ENCODE assay signal across 23 cellular contexts in the genomic region with DNA sequence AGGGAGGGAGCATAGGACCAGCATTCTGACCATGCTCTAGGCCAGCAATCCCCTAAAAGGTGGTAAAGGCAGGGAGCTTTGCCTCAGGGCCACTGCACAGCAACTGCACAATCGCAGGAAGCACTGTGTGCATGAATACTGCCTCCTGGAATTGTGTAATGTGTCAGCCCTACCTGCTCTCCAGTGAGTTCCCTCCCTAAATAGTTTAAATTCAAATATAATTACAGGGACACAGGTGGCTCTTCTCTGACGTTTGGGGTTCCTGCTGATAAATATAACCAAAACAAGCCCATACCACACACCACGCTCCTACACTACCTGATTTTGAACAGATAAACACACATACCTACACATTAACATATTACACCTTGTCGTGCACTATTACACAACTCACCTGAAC. TPM values are rescaled to one million over a fixed set of nuclear protein-coding genes. Genes with fewer than 3 reads are reported as not detected.
DNase-seq lines count a peak whose midpoint lies in the region; ATAC-seq, FAIRE-seq and TF ChIP-seq lines count a peak whose summit lies in the region.
"Had no signal": no experiment of that assay in that cellular context is flagged by ENCODE, and none has a peak within 500 bp of the region (broad histone marks: within the 10 kb centered on the region; RNA-seq: fewer than 3 reads in every experiment).

No MANE protein-coding gene starts in this region.

- no peak overlapping the region for H3K4ac ChIP-seq in trophoblast cell (ENCODE audit: low read depth, low read length)

- H3K4me3 ChIP-seq in HepG2 (replicated peaks in 1 of 3; ENCODE audit: insufficient read depth in 1 of 3, low read depth in 2 of 3, low read length in 3 of 3) (no peak overlapping the region), right lobe of liver (no peak overlapping the region), trophoblast cell (ENCODE audit: low read depth, low read length) (no peak overlapping the region)
- H3K4me3 ChIP-seq: BLaER1, GM23338 had no signal

- H3K27me3 ChIP-seq in HepG2 (ENCODE audit: control insufficient read depth in 1 of 2, insufficient read depth in 2 of 2, low read length in 2 of 2), result no peaks in the 10 kb centered on the region
- H3K27me3 ChIP-seq in right lobe of liver, result no peaks in the 10 kb centered on the region
- no peaks in the 10 kb centered on the region for H3K27me3 ChIP-seq in trophoblast cell (ENCODE audit: insufficient read depth, low read length)
- H3K27me3 ChIP-seq: BLaER1 had no signal

- no TSS peak for BruUV-seq in HepG2 (replicated peaks; lab: Mats Ljungman, UMichigan)

- no peaks in the 10 kb centered on the region; the same call in 1 of the 2 replicates for H4K20me1 ChIP-seq in HepG2 (ENCODE audit: insufficient read depth, low read length)

- no peak overlapping the region for H4K8ac ChIP-seq in trophoblast cell (ENCODE audit: low read depth, low read length)

- H3K4me2 ChIP-seq in HepG2 (ENCODE audit: low read depth, low read length) (no peak overlapping the region), trophoblast cell (ENCODE audit: low read length) (no peak overlapping the region)
- H3K4me2 ChIP-seq: BLaER1, GM23338 had no signal

- H4K91ac ChIP-seq in trophoblast cell (ENCODE audit: low read depth, low read length), result no peak overlapping the region

- POLR2A ChIA-PET in HepG2 (lab: Yijun Ruan, JAX), result no interaction called here

- no peaks in the 10 kb centered on the region for H3K79me1 ChIP-seq in trophoblast cell (ENCODE audit: low read length)

- H3K4me1 ChIP-seq in HepG2 (ENCODE audit: insufficient read depth, low read length), result no peaks in the 10 kb centered on the region
- H3K4me1 ChIP-seq in right lobe of liver, result no peaks in the 10 kb centered on the region
- H3K4me1 ChIP-seq in trophoblast cell (ENCODE audit: control insufficient read depth in 1 of 2, insufficient read depth in 2 of 2, low read length in 2 of 2), result no peaks in the 10 kb centered on the region

- in situ Hi-C loops in HepG2 (cut with HindIII; ENCODE audit: extremely low pct_ligation_motif_present, low pct_unique_long_range_greater_than_20kb), result no loop called here

- intact Hi-C loops in HepG2 (cut with micrococcal nuclease; ENCODE audit: unreplicated experiment), result no loop called here
- intact Hi-C loops in right lobe of liver (cut with DNase I), result no loop called here

- H3K14ac ChIP-seq in trophoblast cell (ENCODE audit: low read length), result no peak overlapping the region

- no peak overlapping the region for H3K18ac ChIP-seq in trophoblast cell (ENCODE audit: low read length)

- no peak for TF ChIP-seq CTCF in HepG2 (CRISPR knock-in tag; IDR thresholded peaks at IDR 0.05)
- no peak for TF ChIP-seq CTCF in right lobe of liver (IDR thresholded peaks at IDR 0.05)

- FAIRE-seq in HepG2 (lab: Jason Lieb, UNC), result no peak
- FAIRE-seq: GM12892, GM18507, H54 had no signal

- H3K9me3 ChIP-seq in HepG2 (ENCODE audit: low read length), result no peaks in the 10 kb centered on the region
- no peaks in the 10 kb centered on the region for H3K9me3 ChIP-seq in right lobe of liver
- H3K9me3 ChIP-seq in trophoblast cell (ENCODE audit: insufficient read depth, low read depth, low read length), result peaks cover 3% of the 10 kb centered on the region
- H3K9me3 ChIP-seq: BLaER1 had no signal

- CTCF ChIA-PET in HepG2 (lab: Yijun Ruan, JAX; ENCODE audit: low intra/inter-chr PET ratio, low total read pairs), result no interaction called here

- H4K12ac ChIP-seq in trophoblast cell (ENCODE audit: low read depth, low read length), result no peak overlapping the region

- H2AK5ac ChIP-seq in trophoblast cell (ENCODE audit: low read length), result no peak overlapping the region

- H3K23ac ChIP-seq in trophoblast cell (ENCODE audit: low read length), result no peak overlapping the region

- no peak for TF ChIP-seq RAD21 in HepG2 (CRISPR knock-in tag; IDR thresholded peaks at IDR 0.05)

- DNase-seq in HepG2 (ENCODE audit: low spot score) (no peak), right lobe of liver (no peak), epithelial cell of prostate (ENCODE audit: low read depth, low spot score) (no peak), trophoblast cell (peak; percentile 94), medulla oblongata (ENCODE audit: extremely low spot score) (no peak), NCI-H2081 (lab: John Stamatoyannopoulos, UW) (no peak)
- DNase-seq in activated CD8-positive, alpha-beta memory T cell treated with anti-CD3 and anti-CD28 coated beads for 24 hours, result no peak
- DNase-seq: 8988T; CD4-positive, alpha-beta memory T cell; DMS153; DMS79; GDM1; HCEC 1CT had no signal

- H3K27ac ChIP-seq in HepG2 (ENCODE audit: extremely low read length, insufficient read depth, low read length), result no peak overlapping the region
- H3K27ac ChIP-seq in right lobe of liver, result no peak overlapping the region
- peak overlapping the region; percentile 43 for H3K27ac ChIP-seq in epithelial cell of prostate
- H3K27ac ChIP-seq in trophoblast cell (ENCODE audit: low read depth, low read length), result no peak overlapping the region
- H3K27ac ChIP-seq: BLaER1 had no signal

- no peak for TF ChIP-seq EP300 in HepG2 (IDR thresholded peaks at IDR 0.05; ENCODE audit: low read depth in 2 of 2, low read length in 2 of 2)
- no peak for TF ChIP-seq EP300 in HepG2 (CRISPR knock-in tag; IDR thresholded peaks at IDR 0.05; ENCODE audit: borderline replicate concordance)

- peaks cover 34 to 74% of the 10 kb centered on the region in 2 experiments for H3K36me3 ChIP-seq in HepG2 (replicated peaks in 1 of 2; ENCODE audit: control insufficient read depth in 1 of 2, insufficient read depth in 2 of 2, low read length in 2 of 2)
- peaks cover 7 to 77% (median 43%) of the 10 kb centered on the region in 4 donors for H3K36me3 ChIP-seq in right lobe of liver
- H3K36me3 ChIP-seq in trophoblast cell (ENCODE audit: control insufficient read depth in 1 of 2, insufficient read depth in 2 of 2, low read length in 2 of 2), result peaks cover 17 to 50% of the 10 kb centered on the region in 2 experiments

- ATAC-seq in HepG2 (no peak), right lobe of liver (no peak), HG03520 (IDR thresholded peaks at IDR 0.05; ENCODE audit: unreplicated experiment) (no peak)
- ATAC-seq: GM23338 had no signal

- H2BK12ac ChIP-seq in trophoblast cell (ENCODE audit: low read length), result no peak overlapping the region

- H3K9ac ChIP-seq in HepG2 (ENCODE audit: insufficient read depth, low read depth, low read length) (no peak overlapping the region), trophoblast cell (ENCODE audit: low read length) (no peak overlapping the region)
- H3K9ac ChIP-seq: BLaER1 had no signal

- H2AFZ ChIP-seq in HepG2 (ENCODE audit: low read length) (no peak overlapping the region), trophoblast cell (ENCODE audit: insufficient read depth, low read length, poor library complexity) (no peak overlapping the region)
- H2AFZ ChIP-seq: GM23338 had no signal

- no peaks in the 10 kb centered on the region for H3K79me2 ChIP-seq in HepG2 (ENCODE audit: insufficient read depth, low read length)
- H3K79me2 ChIP-seq in trophoblast cell (ENCODE audit: control insufficient read depth, insufficient read depth, low read length, poor library complexity), result peaks cover 2% of the 10 kb centered on the region

- no peak overlapping the region for H2BK5ac ChIP-seq in trophoblast cell (ENCODE audit: low read depth, low read length, poor library complexity)

- no peak for TF ChIP-seq POLR2A in HepG2 (IDR thresholded peaks at IDR 0.05; ENCODE audit: insufficient read depth in 1 of 2, low read depth in 2 of 2, low read length in 2 of 2)
- TF ChIP-seq POLR2A in right lobe of liver (IDR thresholded peaks at IDR 0.05), result no peak

- H2BK120ac ChIP-seq in trophoblast cell (ENCODE audit: insufficient read depth, low read length, poor library complexity), result no peak overlapping the region

- 92% methylated on average over 4 of the region's 4 CpGs for WGBS in HepG2 (ENCODE audit: low lambda C conversion rate)
- WGBS in right lobe of liver (ENCODE audit: insufficient coverage, low coverage, low lambda C conversion rate, missing lambda C conversion rate), result 87% methylated on average over 4 of the region's 4 CpGs
- WGBS in trophoblast cell (ENCODE audit: extremely low coverage, insufficient coverage, insufficient read length), result 100% methylated on average over 2 of the region's 4 CpGs

RNA-seq across cellular contexts. Expression of a gene that starts 9.0 kb away (rescaled TPM):
- total RNA-seq in HepG2 (2016; rRNA removed; fragmentation: Illumina TruSeq; extraction: Trizol), result 52.8 and 59.5 TPM in 2 replicates
- total RNA-seq in HepG2 (2016; cell fraction: cytosol; rRNA removed; fragmentation: Illumina TruSeq; extraction: Trizol; ENCODE audit: low read depth), result 111 and 114 TPM in 2 replicates
- total RNA-seq in HepG2 (2016; cell fraction: insoluble cytoplasmic fraction; rRNA removed; fragmentation: Illumina TruSeq; extraction: Trizol), result 50.3 and 56.5 TPM in 2 replicates
- total RNA-seq in HepG2 (2016; cell fraction: membrane; rRNA removed; fragmentation: Illumina TruSeq; extraction: Trizol), result 127 and 134 TPM in 2 replicates
- 33.0 and 33.1 TPM in 2 replicates for total RNA-seq in HepG2 (2016; cell fraction: nucleus; rRNA removed; fragmentation: Illumina TruSeq; extraction: Trizol)
- 18.7 and 23.1 TPM in 2 replicates for polyA plus RNA-seq in HepG2 (2011; rRNA removed)
- polyA plus RNA-seq in HepG2 (2011; cell fraction: cytosol; rRNA removed), result 23.7 and 26.0 TPM in 2 replicates
- 13.1 and 14.7 TPM in 2 replicates for polyA plus RNA-seq in HepG2 (2011; cell fraction: nucleus; rRNA removed)
- 30.4 and 36.9 TPM in 2 replicates for polyA plus RNA-seq in HepG2 (2012)
- polyA plus RNA-seq in HepG2 (2016; cell fraction: cytosol; fragmentation: Illumina TruSeq; extraction: Trizol; ENCODE audit: low read depth), result 196 and 200 TPM in 2 replicates
- 70.3 and 80.5 TPM in 2 replicates for polyA plus RNA-seq in HepG2 (2016; cell fraction: insoluble cytoplasmic fraction; fragmentation: Illumina TruSeq; extraction: Trizol; ENCODE audit: low read depth)
- polyA plus RNA-seq in HepG2 (2016; cell fraction: membrane; fragmentation: Illumina TruSeq; extraction: Trizol; ENCODE audit: low read depth), result 164 and 169 TPM in 2 replicates
- polyA plus RNA-seq in HepG2 (2016; cell fraction: nucleus; fragmentation: Illumina TruSeq; extraction: Trizol; ENCODE audit: insufficient read depth, low read depth), result 55.3 and 55.6 TPM in 2 replicates
- polyA minus RNA-seq in HepG2 (2011; rRNA and poly(A)+ RNA removed; ENCODE audit: low replicate concordance), result 10.8 and 102 TPM in 2 replicates
- 7.8 and 10.2 TPM in 2 replicates for polyA minus RNA-seq in HepG2 (2011; cell fraction: cytosol; rRNA and poly(A)+ RNA removed)
- 36.7 and 43.0 TPM in 2 replicates for polyA minus RNA-seq in HepG2 (2011; cell fraction: nucleus; rRNA and poly(A)+ RNA removed)
- total RNA-seq in right lobe of liver, result 10 to 100 TPM; 28.8 to 42.6 (median 38.1) TPM
- polyA plus RNA-seq in trophoblast cell (2013), result 35.5 and 36.7 TPM in 2 replicates

RNA-seq across cellular contexts. Expression of a gene that starts 9.4 kb away (rescaled TPM):
- total RNA-seq in HepG2 (2016; rRNA removed; fragmentation: Illumina TruSeq; extraction: Trizol) (57.3 and 91.4 TPM in 2 replicates), right lobe of liver (10 to 100 TPM; 19.7 to 30.3 (median 26.0) TPM)
- 15.4 and 16.1 TPM in 2 replicates for total RNA-seq in HepG2 (2016; cell fraction: cytosol; rRNA removed; fragmentation: Illumina TruSeq; extraction: Trizol; ENCODE audit: low read depth)
- total RNA-seq in HepG2 (2016; cell fraction: insoluble cytoplasmic fraction; rRNA removed; fragmentation: Illumina TruSeq; extraction: Trizol), result 59.1 and 93.1 TPM in 2 replicates
- 15.5 and 22.5 TPM in 2 replicates for total RNA-seq in HepG2 (2016; cell fraction: membrane; rRNA removed; fragmentation: Illumina TruSeq; extraction: Trizol)
- 19.9 and 22.9 TPM in 2 replicates for total RNA-seq in HepG2 (2016; cell fraction: nucleus; rRNA removed; fragmentation: Illumina TruSeq; extraction: Trizol)
- 36.1 and 46.0 TPM in 2 replicates for polyA plus RNA-seq in HepG2 (2011; rRNA removed)
- 25.0 and 39.0 TPM in 2 replicates for polyA plus RNA-seq in HepG2 (2011; cell fraction: cytosol; rRNA removed)
- 9.7 and 13.5 TPM in 2 replicates for polyA plus RNA-seq in HepG2 (2011; cell fraction: nucleus; rRNA removed)
- polyA plus RNA-seq in HepG2 (2012), result 60.6 and 62.8 TPM in 2 replicates
- 9.9 and 11.6 TPM in 2 replicates for polyA plus RNA-seq in HepG2 (2016; cell fraction: cytosol; fragmentation: Illumina TruSeq; extraction: Trizol; ENCODE audit: low read depth)
- 88.3 and 97.0 TPM in 2 replicates for polyA plus RNA-seq in HepG2 (2016; cell fraction: insoluble cytoplasmic fraction; fragmentation: Illumina TruSeq; extraction: Trizol; ENCODE audit: low read depth)
- 13.7 and 14.0 TPM in 2 replicates for polyA plus RNA-seq in HepG2 (2016; cell fraction: membrane; fragmentation: Illumina TruSeq; extraction: Trizol; ENCODE audit: low read depth)
- polyA plus RNA-seq in HepG2 (2016; cell fraction: nucleus; fragmentation: Illumina TruSeq; extraction: Trizol; ENCODE audit: insufficient read depth, low read depth), result 41.6 and 43.1 TPM in 2 replicates
- polyA minus RNA-seq in HepG2 (2011; rRNA and poly(A)+ RNA removed; ENCODE audit: low replicate concordance), result 7.0 and 11.9 TPM in 2 replicates
- polyA minus RNA-seq in HepG2 (2011; cell fraction: cytosol; rRNA and poly(A)+ RNA removed), result 18.4 and 18.5 TPM in 2 replicates
- polyA minus RNA-seq in HepG2 (2011; cell fraction: nucleus; rRNA and poly(A)+ RNA removed), result 13.6 and 14.7 TPM in 2 replicates
- polyA plus RNA-seq in trophoblast cell (2013), result 71.0 and 71.8 TPM in 2 replicates

RNA-seq across cellular contexts. Expression of a gene that starts 15.5 kb away (rescaled TPM):
- 0.53 and 0.98 TPM in 2 replicates for total RNA-seq in HepG2 (2016; rRNA removed; fragmentation: Illumina TruSeq; extraction: Trizol)
- total RNA-seq in HepG2 (2016; cell fraction: cytosol; rRNA removed; fragmentation: Illumina TruSeq; extraction: Trizol; ENCODE audit: low read depth), result not detected in 2 replicates
- 0.41 TPM in 1 of 2 replicates, not detected in the other for total RNA-seq in HepG2 (2016; cell fraction: insoluble cytoplasmic fraction; rRNA removed; fragmentation: Illumina TruSeq; extraction: Trizol)
- total RNA-seq in HepG2 (2016; cell fraction: membrane; rRNA removed; fragmentation: Illumina TruSeq; extraction: Trizol), result 0.65 TPM in 1 of 2 replicates, not detected in the other
- not detected in 2 replicates for total RNA-seq in HepG2 (2016; cell fraction: nucleus; rRNA removed; fragmentation: Illumina TruSeq; extraction: Trizol)
- polyA plus RNA-seq in HepG2 (2011; rRNA removed), result 2.0 and 3.4 TPM in 2 replicates
- polyA plus RNA-seq in HepG2 (2011; cell fraction: cytosol; rRNA removed), result 3.7 and 4.0 TPM in 2 replicates
- polyA plus RNA-seq in HepG2 (2011; cell fraction: nucleus; rRNA removed), result 1.3 TPM in 1 of 2 replicates, not detected in the other
- 0.72 TPM in 1 of 2 replicates, not detected in the other for polyA plus RNA-seq in HepG2 (2012)
- not detected in 2 replicates for polyA plus RNA-seq in HepG2 (2016; cell fraction: cytosol; fragmentation: Illumina TruSeq; extraction: Trizol; ENCODE audit: low read depth)
- polyA plus RNA-seq in HepG2 (2016; cell fraction: insoluble cytoplasmic fraction; fragmentation: Illumina TruSeq; extraction: Trizol; ENCODE audit: low read depth), result not detected in 2 replicates
- not detected in 2 replicates for polyA plus RNA-seq in HepG2 (2016; cell fraction: membrane; fragmentation: Illumina TruSeq; extraction: Trizol; ENCODE audit: low read depth)
- polyA plus RNA-seq in HepG2 (2016; cell fraction: nucleus; fragmentation: Illumina TruSeq; extraction: Trizol; ENCODE audit: insufficient read depth, low read depth), result not detected in 2 replicates
- polyA minus RNA-seq in HepG2 (2011; rRNA and poly(A)+ RNA removed; ENCODE audit: low replicate concordance), result 1.7 and 183 TPM in 2 replicates
- polyA minus RNA-seq in HepG2 (2011; cell fraction: cytosol; rRNA and poly(A)+ RNA removed), result 7.4 TPM in 2 replicates
- polyA minus RNA-seq in HepG2 (2011; cell fraction: nucleus; rRNA and poly(A)+ RNA removed), result 4.6 TPM in 1 of 2 replicates, not detected in the other
- total RNA-seq in right lobe of liver, result not detected
- polyA plus RNA-seq in trophoblast cell (2013), result not detected in 2 replicates
- total RNA-seq: A673; CD4-positive, alpha-beta memory T cell; Daoy; GM23338 had no signal
- polyA plus RNA-seq: AG04450; CD14-positive monocyte; CD4-positive, alpha-beta memory T cell; GM23338 had no signal

RNA-seq across cellular contexts. Expression of a gene that starts 34.8 kb away (rescaled TPM):
- total RNA-seq in HepG2 (2016; rRNA removed; fragmentation: Illumina TruSeq; extraction: Trizol) (27.5 and 29.6 TPM in 2 replicates), right lobe of liver (10 to 100 TPM; 22.6 to 29.2 (median 24.8) TPM)
- total RNA-seq in HepG2 (2016; cell fraction: cytosol; rRNA removed; fragmentation: Illumina TruSeq; extraction: Trizol; ENCODE audit: low read depth), result 10.0 and 10.5 TPM in 2 replicates
- total RNA-seq in HepG2 (2016; cell fraction: insoluble cytoplasmic fraction; rRNA removed; fragmentation: Illumina TruSeq; extraction: Trizol), result 25.5 and 27.2 TPM in 2 replicates
- 15.3 and 17.9 TPM in 2 replicates for total RNA-seq in HepG2 (2016; cell fraction: membrane; rRNA removed; fragmentation: Illumina TruSeq; extraction: Trizol)
- total RNA-seq in HepG2 (2016; cell fraction: nucleus; rRNA removed; fragmentation: Illumina TruSeq; extraction: Trizol), result 28.0 and 32.9 TPM in 2 replicates
- polyA plus RNA-seq in HepG2 (2011; rRNA removed), result 23.5 and 23.9 TPM in 2 replicates
- polyA plus RNA-seq in HepG2 (2011; cell fraction: cytosol; rRNA removed), result 17.8 and 22.5 TPM in 2 replicates
- 30.9 and 38.3 TPM in 2 replicates for polyA plus RNA-seq in HepG2 (2011; cell fraction: nucleus; rRNA removed)
- 22.1 and 22.8 TPM in 2 replicates for polyA plus RNA-seq in HepG2 (2012)
- polyA plus RNA-seq in HepG2 (2016; cell fraction: cytosol; fragmentation: Illumina TruSeq; extraction: Trizol; ENCODE audit: low read depth), result 1.9 and 2.3 TPM in 2 replicates
- polyA plus RNA-seq in HepG2 (2016; cell fraction: insoluble cytoplasmic fraction; fragmentation: Illumina TruSeq; extraction: Trizol; ENCODE audit: low read depth), result 23.0 and 24.3 TPM in 2 replicates
- polyA plus RNA-seq in HepG2 (2016; cell fraction: membrane; fragmentation: Illumina TruSeq; extraction: Trizol; ENCODE audit: low read depth), result 4.3 and 5.1 TPM in 2 replicates
- polyA plus RNA-seq in HepG2 (2016; cell fraction: nucleus; fragmentation: Illumina TruSeq; extraction: Trizol; ENCODE audit: insufficient read depth, low read depth), result 41.8 and 48.6 TPM in 2 replicates
- 62.5 and 108 TPM in 2 replicates for polyA minus RNA-seq in HepG2 (2011; rRNA and poly(A)+ RNA removed; ENCODE audit: low replicate concordance)
- 20.5 and 21.0 TPM in 2 replicates for polyA minus RNA-seq in HepG2 (2011; cell fraction: cytosol; rRNA and poly(A)+ RNA removed)
- polyA minus RNA-seq in HepG2 (2011; cell fraction: nucleus; rRNA and poly(A)+ RNA removed), result 43.5 and 59.6 TPM in 2 replicates
- 18.2 and 18.8 TPM in 2 replicates for polyA plus RNA-seq in trophoblast cell (2013)

Comparison
In these comparisons a context has a peak if more than half of its experiments do, and no peak if none do; other contexts are left out.
1. DNase-seq: peak in trophoblast cell (2 of 2); none in HepG2 (single experiment), right lobe of liver (0 of 3), epithelial cell of prostate (single experiment), activated CD8-positive, alpha-beta memory T cell treated with anti-CD3 and anti-CD28 coated beads for 24 hours (single experiment), medulla oblongata (single experiment) and NCI-H2081 (0 of 2).